Comparison of ENCODE assay signal across 12 cellular contexts in genomic region chr6:1389791-1390070, GRCh38. TPM values are rescaled to one million over a fixed set of nuclear protein-coding genes. Genes with fewer than 3 reads are reported as not detected.
DNase-seq lines count a peak whose midpoint lies in the region; ATAC-seq and TF ChIP-seq lines count a peak whose summit lies in the region.
"Had no signal": no experiment of that assay in that cellular context is flagged by ENCODE, and none has a peak within 500 bp of the region (broad histone marks: within the 10 kb centered on the region; RNA-seq: fewer than 3 reads in every experiment).

No MANE protein-coding gene starts in this region.

- H4K8ac ChIP-seq in H9 (replicated peaks; ENCODE audit: insufficient read length, low read depth, low read length) (no peak overlapping the region), mesendoderm (ENCODE audit: low read depth, low read length) (no peak overlapping the region)

- H2BK120ac ChIP-seq in H9 (ENCODE audit: low read depth, low read length, poor library complexity, severe bottlenecking) (no peak overlapping the region), mesendoderm (ENCODE audit: low read depth, low read length) (no peak overlapping the region)

- H3K36me3 Mint-ChIP-seq in H9 (ENCODE audit: insufficient read depth in 1 of 3, low read depth in 3 of 3): no peaks in the 10 kb centered on the region
- H3K36me3 Mint-ChIP-seq: stimulated activated memory B cell treated with anti-CD40 and anti-IgM and Interleukin-4, amounts not matched to agents 10 μg/mL and 1 μg/mL and 100 μg/mL, for 72 hours had no signal

- no peak overlapping the region for H2BK20ac ChIP-seq in H9 (ENCODE audit: low read depth, low read length, poor library complexity, severe bottlenecking)

- H3K27ac ChIP-seq in H9 (ENCODE audit: insufficient read length, low read depth, low read length) (no peak overlapping the region), ascending aorta (no peak overlapping the region), mesendoderm (ENCODE audit: low read depth, low read length) (no peak overlapping the region), stomach smooth muscle (ENCODE audit: low read length) (peak overlapping the region; percentile 93)

- no peak overlapping the region for H3K23ac ChIP-seq in H9 (ENCODE audit: insufficient read length, low read depth, low read length)
- H3K23ac ChIP-seq in mesendoderm (ENCODE audit: low read length): no peak overlapping the region

- H4K91ac ChIP-seq in H9 (ENCODE audit: insufficient read length, low read depth, low read length): no peak overlapping the region

- no peak overlapping the region for H2AFZ ChIP-seq in H9 (ENCODE audit: low read length)

- H2BK5ac ChIP-seq in H9 (ENCODE audit: insufficient read length, low read length) (no peak overlapping the region), mesendoderm (ENCODE audit: low read length) (no peak overlapping the region)

- no peak for TF ChIP-seq CTCF in H9 (conservative IDR thresholded peaks at IDR 0.05)
- no peak for TF ChIP-seq CTCF in ascending aorta (IDR thresholded peaks at IDR 0.05)

- no peak overlapping the region for H3K14ac ChIP-seq in H9 (ENCODE audit: insufficient read depth, low read length)

- H3K4me3 ChIP-seq in ascending aorta (peak overlapping the region; percentile 35 to 68), mesendoderm (ENCODE audit: low read length) (no peak overlapping the region), stomach smooth muscle (ENCODE audit: low read length in 2 of 2) (peak overlapping the region in 1 of 2 donors; percentile 93)

- H3K23me2 ChIP-seq in H9 (ENCODE audit: insufficient read length, low read depth, low read length, poor library complexity, severe bottlenecking): peaks cover 3% of the 10 kb centered on the region

- DNase-seq in H9 (no peak), ascending aorta (ENCODE audit: low spot score in 2 of 2) (no peak), mesendoderm (no peak), KBM-7 (no peak), NOMO-1 treated with DMSO at 0.1 percent for 48 hours (lab: John Stamatoyannopoulos, UW; ENCODE audit: unreplicated experiment) (no peak)
- no peak for DNase-seq in stimulated activated CD4-positive, alpha-beta T cell treated with anti-CD3 and anti-CD28 coated beads, Interleukin-2, amount 100 ng/mL, for 24 hours
- DNase-seq: activated CD4-positive, alpha-beta T cell treated with anti-CD3 and anti-CD28 coated beads, Interleukin-2, amount 50 U/mL, for 1 hour; activated effector memory CD4-positive, alpha-beta T cell treated with Interleukin-2 at 50 U/mL for 16 hours; naive B cell had no signal

- H3K79me2 ChIP-seq in H9 (ENCODE audit: insufficient read depth, low read length): no peaks in the 10 kb centered on the region
- H3K79me2 ChIP-seq in mesendoderm (ENCODE audit: control insufficient read depth, insufficient read depth, low read length): no peaks in the 10 kb centered on the region

- in situ Hi-C loops in KBM-7 (cut with MboI; ENCODE audit: low pct_unique_long_range_greater_than_20kb, low sequenced_read_pairs): loop anchor here (25.0 kb wide), 1 partner anchor 602 kb away; no protein-coding TSS in a partner anchor

- H3K4me1 Mint-ChIP-seq in H9: peaks cover 19 to 37% of the 10 kb centered on the region in 2 experiments

- H2BK15ac ChIP-seq in H9 (ENCODE audit: low read depth, low read length) (no peak overlapping the region), mesendoderm (replicated peaks; ENCODE audit: low read depth) (no peak overlapping the region)

- H3K27ac Mint-ChIP-seq in H9: no peak overlapping the region

- H2AK5ac ChIP-seq in H9 (ENCODE audit: insufficient read length, low read length) (no peak overlapping the region), mesendoderm (ENCODE audit: low read length) (no peak overlapping the region)

- no peak overlapping the region for H3K18ac ChIP-seq in H9 (ENCODE audit: insufficient read length, low read depth, low read length)
- peak overlapping the region; percentile 69 for H3K18ac ChIP-seq in mesendoderm (ENCODE audit: low read length)

- intact Hi-C loops in ascending aorta (cut with DNase I): no loop called here

- H3K4me3 Mint-ChIP-seq in H9: peak overlapping the region; percentile 55 to 80; a peak in 1 of 5 replicates

- H3K56ac ChIP-seq in H9 (ENCODE audit: insufficient read length, low read depth, low read length) (no peak overlapping the region), mesendoderm (ENCODE audit: low read length) (no peak overlapping the region)

- no peak overlapping the region for H3K9ac ChIP-seq in H9 (ENCODE audit: extremely low read depth, insufficient read length, low read length)
- H3K9ac ChIP-seq in mesendoderm (ENCODE audit: low read length): no peak overlapping the region
- no peak overlapping the region for H3K9ac ChIP-seq in stomach smooth muscle (ENCODE audit: low read length in 2 of 2)

- H3K4me2 ChIP-seq in H9 (ENCODE audit: insufficient read depth, insufficient read length, low read length) (peak overlapping the region; percentile 47), mesendoderm (ENCODE audit: low read length) (no peak overlapping the region)

- H3K27me3 Mint-ChIP-seq in H9 (ENCODE audit: low read depth): peaks cover 94% of the 10 kb centered on the region

- no peak overlapping the region for H4K5ac ChIP-seq in H9 (ENCODE audit: insufficient read length, low read depth, low read length)
- no peak overlapping the region for H4K5ac ChIP-seq in mesendoderm (ENCODE audit: low read length)

- H3K79me1 ChIP-seq in H9 (ENCODE audit: insufficient read depth, low read depth, low read length, poor library complexity, severe bottlenecking) (no peaks in the 10 kb centered on the region), mesendoderm (ENCODE audit: low read length) (no peaks in the 10 kb centered on the region)

- H3K36me3 ChIP-seq in ascending aorta (no peaks in the 10 kb centered on the region), mesendoderm (ENCODE audit: control insufficient read depth, insufficient read depth, low read length) (no peaks in the 10 kb centered on the region), stomach smooth muscle (ENCODE audit: control insufficient read depth in 2 of 2, insufficient read depth in 2 of 2, low read length in 2 of 2) (peaks cover 0 to 5% of the 10 kb centered on the region in 2 donors)

- peaks cover 2 to 14% of the 10 kb centered on the region in 2 experiments; a peak in 4 of 5 replicates for H3K9me3 Mint-ChIP-seq in H9
- H3K9me3 Mint-ChIP-seq: stimulated activated memory B cell treated with anti-CD40 and anti-IgM and Interleukin-4, amounts not matched to agents 10 μg/mL and 1 μg/mL and 100 μg/mL, for 72 hours had no signal

- H3K27me3 ChIP-seq in H9 (ENCODE audit: insufficient read depth, low read length) (peaks cover 88% of the 10 kb centered on the region), ascending aorta (peaks cover 11% of the 10 kb centered on the region), mesendoderm (ENCODE audit: insufficient read depth, low read length, poor library complexity) (peaks cover 81% of the 10 kb centered on the region), stomach smooth muscle (ENCODE audit: control insufficient read depth in 1 of 2, insufficient read depth in 2 of 2, low read length in 2 of 2) (peaks cover 0 to 4% of the 10 kb centered on the region in 2 donors)

- no peak for ATAC-seq in GM19467 (IDR thresholded peaks at IDR 0.05; ENCODE audit: unreplicated experiment)
- ATAC-seq: stimulated activated memory B cell treated with anti-CD40 and anti-IgM and Interleukin-4, amounts not matched to agents 10 μg/mL and 1 μg/mL and 100 μg/mL, for 72 hours had no signal

- no peak overlapping the region for H3K4ac ChIP-seq in H9 (ENCODE audit: low read depth, low read length)
- H3K4ac ChIP-seq in mesendoderm (ENCODE audit: low read depth, low read length): no peak overlapping the region

- WGBS in H9 (ENCODE audit: extremely low coverage, insufficient read length, low lambda C conversion rate): no CpG with 5 or more reads among the region's 50 CpGs
- no CpG with 5 or more reads among the region's 50 CpGs for WGBS in mesendoderm (ENCODE audit: extremely low coverage, insufficient coverage, low lambda C conversion rate)

- H3T11ph ChIP-seq in H9 (ENCODE audit: low read length): no peak overlapping the region

- no peaks in the 10 kb centered on the region for H4K20me1 ChIP-seq in H9 (ENCODE audit: control insufficient read depth, insufficient read depth, insufficient read length)

- H3K9me3 ChIP-seq in H9 (ENCODE audit: control insufficient read depth, low read depth, low read length): no peaks in the 10 kb centered on the region
- H3K9me3 ChIP-seq in ascending aorta: no peaks in the 10 kb centered on the region
- no peaks in the 10 kb centered on the region for H3K9me3 ChIP-seq in stomach smooth muscle (ENCODE audit: control insufficient read depth in 2 of 2, low read length in 2 of 2)

- H3K4me1 ChIP-seq in H9 (ENCODE audit: insufficient read depth, low read length): no peaks in the 10 kb centered on the region
- H3K4me1 ChIP-seq in ascending aorta: peaks cover 9 to 15% of the 10 kb centered on the region in 2 donors
- H3K4me1 ChIP-seq in mesendoderm (ENCODE audit: control insufficient read depth, low read depth, low read length): no peaks in the 10 kb centered on the region
- H3K4me1 ChIP-seq in stomach smooth muscle (ENCODE audit: control insufficient read depth, insufficient read depth, low read length): peaks cover 32% of the 10 kb centered on the region

- no peak overlapping the region for H2BK12ac ChIP-seq in H9 (ENCODE audit: insufficient read length, low read depth, low read length)

RNA-seq across cellular contexts. Expression of gene FOXF2, which starts 0.4 kb away (rescaled TPM):
- total RNA-seq in H9 (2021) (not detected in 2 replicates), ascending aorta (5.2 TPM)
- polyA plus RNA-seq in mesendoderm (2013, experiment 1 of 2): 0.17 TPM
- 0.13 TPM for polyA plus RNA-seq in mesendoderm (2013, experiment 2 of 2)
